ENCODE assay signal across 9 cellular contexts in the genomic region with DNA sequence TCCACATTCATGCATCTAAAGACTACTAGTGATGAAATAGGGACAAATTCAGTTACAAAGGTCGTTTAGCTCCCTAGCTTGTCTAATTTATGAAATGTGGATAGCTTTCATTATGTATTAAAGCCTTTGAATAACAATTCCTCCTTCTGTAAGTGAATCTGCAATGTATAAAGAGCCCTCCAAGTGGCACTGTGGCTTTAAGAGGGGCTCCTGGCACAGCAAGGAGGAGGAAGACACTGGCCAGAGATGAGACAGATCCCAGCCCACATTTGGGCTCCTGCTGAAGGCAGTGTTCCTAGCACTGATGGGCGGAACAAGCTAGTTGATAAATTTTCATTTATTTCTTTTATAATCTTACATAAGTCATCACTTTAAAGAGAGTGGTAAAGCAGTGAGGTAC. TPM values are rescaled to one million over a fixed set of nuclear protein-coding genes. Genes with fewer than 3 reads are reported as not detected.
DNase-seq lines count a peak whose midpoint lies in the region; ATAC-seq and TF ChIP-seq lines count a peak whose summit lies in the region.
"Had no signal": no experiment of that assay in that cellular context is flagged by ENCODE, and none has a peak within 500 bp of the region (broad histone marks: within the 10 kb centered on the region; RNA-seq: fewer than 3 reads in every experiment).

No MANE protein-coding gene starts in this region.

- TF ChIP-seq CTCF in natural killer cell (IDR thresholded peaks at IDR 0.05) (no peak), NB4 (IDR thresholded peaks at IDR 0.05; ENCODE audit: low read depth, low read length) (peak; percentile 25), chondrocyte (IDR thresholded peaks at IDR 0.05) (peak; percentile 64)

- intact Hi-C loops in natural killer cell (cut with micrococcal nuclease): no loop called here

- H3K27ac Mint-ChIP-seq in natural killer cell treated with Interleukin-12 subunit alpha and Interleukin-12 subunit beta and Interleukin-15 and Interleukin-18, amount 100 ng/mL, for 72 hours: peak overlapping the region; percentile 18 to 25
- H3K27ac Mint-ChIP-seq in natural killer cell (peak overlapping the region in 1 of 2 donors; percentile 68), chondrocyte (ENCODE audit: unreplicated experiment) (no peak overlapping the region)

- H3K4me1 Mint-ChIP-seq in natural killer cell treated with Interleukin-12 subunit alpha and Interleukin-12 subunit beta and Interleukin-15 and Interleukin-18, amount 100 ng/mL, for 72 hours (ENCODE audit: low read depth in 2 of 2): peaks cover 6 to 9% of the 10 kb centered on the region in 2 donors
- peaks cover 8 to 9% of the 10 kb centered on the region in 2 donors for H3K4me1 Mint-ChIP-seq in natural killer cell
- H3K4me1 Mint-ChIP-seq in chondrocyte (ENCODE audit: low read depth): peaks cover 7% of the 10 kb centered on the region

- no peak for DNase-seq in natural killer cell treated with Interleukin-12 subunit alpha and Interleukin-12 subunit beta and Interleukin-15 and Interleukin-18, amount 100 ng/mL, for 72 hours (ENCODE audit: low spot score)
- no peak for DNase-seq in natural killer cell
- peak; percentile 62 for DNase-seq in NB4 (ENCODE audit: low read depth)
- DNase-seq in chondrocyte (ENCODE audit: low spot score): no peak
- DNase-seq in NCI-H2081 (lab: John Stamatoyannopoulos, UW): no peak
- DNase-seq in COLO829 (ENCODE audit: low spot score): no peak

- H3K36me3 Mint-ChIP-seq in natural killer cell treated with Interleukin-12 subunit alpha and Interleukin-12 subunit beta and Interleukin-15 and Interleukin-18, amount 100 ng/mL, for 72 hours: no peaks in the 10 kb centered on the region
- H3K36me3 Mint-ChIP-seq in natural killer cell (no peaks in the 10 kb centered on the region), chondrocyte (ENCODE audit: low read depth) (no peaks in the 10 kb centered on the region)
- H3K36me3 Mint-ChIP-seq: IgD-negative memory B cell had no signal

- TF ChIP-seq POLR2A in NB4 (IDR thresholded peaks at IDR 0.05; ENCODE audit: extremely low read depth, insufficient read length): no peak

- H3K9me3 Mint-ChIP-seq in natural killer cell treated with Interleukin-12 subunit alpha and Interleukin-12 subunit beta and Interleukin-15 and Interleukin-18, amount 100 ng/mL, for 72 hours: no peaks in the 10 kb centered on the region
- H3K9me3 Mint-ChIP-seq in natural killer cell: no peaks in the 10 kb centered on the region
- H3K9me3 Mint-ChIP-seq in chondrocyte (ENCODE audit: low read depth): no peaks in the 10 kb centered on the region
- H3K9me3 Mint-ChIP-seq: IgD-negative memory B cell had no signal

- no peak overlapping the region for H3K4me3 ChIP-seq in NB4 (ENCODE audit: low read depth, low read length)

- H3K27me3 Mint-ChIP-seq in natural killer cell treated with Interleukin-12 subunit alpha and Interleukin-12 subunit beta and Interleukin-15 and Interleukin-18, amount 100 ng/mL, for 72 hours: no peaks in the 10 kb centered on the region
- no peaks in the 10 kb centered on the region for H3K27me3 Mint-ChIP-seq in natural killer cell (ENCODE audit: low read depth in 2 of 2)
- no peaks in the 10 kb centered on the region for H3K27me3 Mint-ChIP-seq in chondrocyte (ENCODE audit: low read depth)
- H3K27me3 Mint-ChIP-seq: IgD-negative memory B cell had no signal

- H3K4me3 Mint-ChIP-seq in natural killer cell treated with Interleukin-12 subunit alpha and Interleukin-12 subunit beta and Interleukin-15 and Interleukin-18, amount 100 ng/mL, for 72 hours: no peak overlapping the region
- no peak overlapping the region for H3K4me3 Mint-ChIP-seq in natural killer cell
- no peak overlapping the region for H3K4me3 Mint-ChIP-seq in chondrocyte (ENCODE audit: unreplicated experiment)
- H3K4me3 Mint-ChIP-seq: IgD-negative memory B cell had no signal

- no peak for ATAC-seq in natural killer cell treated with Interleukin-12 subunit alpha and Interleukin-12 subunit beta and Interleukin-15 and Interleukin-18, amount 100 ng/mL, for 72 hours
- no peak for ATAC-seq in natural killer cell
- ATAC-seq in GM19324 (IDR thresholded peaks at IDR 0.05; ENCODE audit: low FRiP score, unreplicated experiment): no peak
- ATAC-seq in GM18907 (IDR thresholded peaks at IDR 0.05; ENCODE audit: unreplicated experiment): no peak

RNA-seq across cellular contexts. Expression of a gene that starts 17.6 kb away (rescaled TPM):
- total RNA-seq in natural killer cell treated with Interleukin-12 subunit alpha and Interleukin-12 subunit beta and Interleukin-15 and Interleukin-18, amount 100 ng/mL, for 72 hours: 10 to 100 TPM; 25.4 to 28.9 TPM
- total RNA-seq in natural killer cell: 10 to 100 TPM; 10.5 to 15.5 (median 13.0) TPM
- 52.4 to 57.6 TPM (median 54.4 TPM) in 3 replicates for total RNA-seq in chondrocyte
